ENCODE assay signal across 11 cellular contexts in the genomic region with DNA sequence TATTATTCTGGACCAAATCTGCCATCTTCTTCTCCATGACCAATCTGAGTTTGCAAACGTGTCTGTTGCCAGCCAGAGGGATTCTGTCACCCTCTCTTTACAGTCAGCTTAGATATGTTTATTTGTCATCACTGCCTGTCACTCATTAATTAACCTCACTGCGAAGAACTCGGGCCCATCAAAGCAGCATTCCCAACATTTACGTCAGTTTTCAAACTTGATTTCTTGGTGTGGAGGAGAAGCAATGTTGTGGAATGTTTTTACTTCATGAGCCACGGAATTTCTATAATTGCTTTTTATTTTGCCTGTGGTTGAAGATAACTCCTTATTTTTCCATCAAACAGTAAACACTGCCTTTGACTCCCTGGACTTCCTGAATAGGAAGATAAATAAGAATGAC.
"Had no signal": no experiment of that assay in that cellular context is flagged by ENCODE, and none has a peak within 500 bp of the region (broad histone marks: within the 10 kb centered on the region; RNA-seq: fewer than 3 reads in every experiment).

No MANE protein-coding gene starts in this region.

- H3K9me3 ChIP-seq: body of pancreas, stomach had no signal

- DNase-seq: activated CD4-positive, alpha-beta T cell treated with anti-CD3 and anti-CD28 coated beads, Interleukin-2, amount 10 ng/mL, durations not matched to agents 7 days and 5 days; activated CD4-positive, CD25-positive, alpha-beta regulatory T cell; activated CD8-positive, alpha-beta memory T cell treated with anti-CD3 and anti-CD28 coated beads for 24 hours; activated naive CD4-positive, alpha-beta T cell treated with anti-CD3 and anti-CD28 coated beads, Interleukin-2, amount 10 ng/mL, durations not matched to agents 7 days and 5 days; body of pancreas; glutamatergic neuron; immature natural killer cell; natural killer cell; stimulated activated CD4-positive, alpha-beta T cell treated with anti-CD3 and anti-CD28 coated beads, Interleukin-15, amount 100 ng/mL, for 24 hours; stimulated activated CD4-positive, alpha-beta T cell treated with anti-CD3 and anti-CD28 coated beads, Interleukin-4, amount 100 ng/mL, for 24 hours; stomach had no signal

- H3K27ac ChIP-seq: body of pancreas, stomach had no signal

- H3K4me3 ChIP-seq: body of pancreas, stomach had no signal

- H3K27me3 ChIP-seq: body of pancreas, stomach had no signal

- H3K4me1 ChIP-seq: body of pancreas, stomach had no signal

- H3K36me3 ChIP-seq: stomach had no signal
